ENCODE assay signal across 8 cellular contexts in genomic region chr12:123232807-123233504, GRCh38. TPM values are rescaled to one million over a fixed set of nuclear protein-coding genes. Genes with fewer than 3 reads are reported as not detected.
DNase-seq lines count a peak whose midpoint lies in the region; ATAC-seq, FAIRE-seq and TF ChIP-seq lines count a peak whose summit lies in the region.

Gene MPHOSPH9 (minus strand): TSS chr12:123233141. CDS start chr12:123230364, 2,777 bp downstream.
Gene MTRFR (plus strand): TSS chr12:123233436. CDS start chr12:123253675, 20,239 bp downstream.

- TF ChIP-seq CTCF in AG10803 (conservative IDR thresholded peaks at IDR 0.05; ENCODE audit: low read length), result no peak
- no peak for TF ChIP-seq CTCF in keratinocyte (optimal IDR thresholded peaks at IDR 0.05 in 1 of 3, IDR thresholded peaks at IDR 0.05 in 1 of 3, conservative IDR thresholded peaks at IDR 0.05 in 1 of 3; ENCODE audit: extremely low read depth in 1 of 3, insufficient read depth in 2 of 3, low read length in 3 of 3)

- H3K27me3 ChIP-seq in keratinocyte (ENCODE audit: control insufficient read depth, extremely low read depth, insufficient read depth, low read length), result no peaks in the 10 kb centered on the region

- no peaks in the 10 kb centered on the region for H4K20me1 ChIP-seq in keratinocyte (ENCODE audit: control insufficient read depth, extremely low read depth, insufficient read depth, low read length)

- ATAC-seq in GM19043 (IDR thresholded peaks at IDR 0.05; ENCODE audit: low read depth, unreplicated experiment) (peak; percentile 70), HG03378 (IDR thresholded peaks at IDR 0.05; ENCODE audit: unreplicated experiment) (peak; percentile 68)

- peak within 1 kb of the TSS; percentile 79 for H3K27ac ChIP-seq in keratinocyte (ENCODE audit: control insufficient read depth, insufficient read depth, low read length)

- H3K9me1 ChIP-seq in keratinocyte (ENCODE audit: control insufficient read depth, extremely low read depth, insufficient read depth, low read length), result no peaks in the 10 kb centered on the region

- H3K4me2 ChIP-seq in keratinocyte (ENCODE audit: control insufficient read depth, extremely low read depth, insufficient read depth, low read depth, low read length), result peak within 1 kb of the TSS; percentile 94

- peak; percentile 99 for DNase-seq in AG10803 (ENCODE audit: low read depth)
- peak; percentile 100 for DNase-seq in NCI-H460 (ENCODE audit: extremely low read depth, low read depth)
- peak; percentile 97 for DNase-seq in activated CD4-positive, CD25-positive, alpha-beta regulatory T cell treated with anti-CD3 and anti-CD28 coated beads, Interleukin-2, amount 50 U/mL, for 72 hours
- DNase-seq in cerebellar nuclear complex (lab: John Stamatoyannopoulos, UW), result peak; percentile 98 to 100
- DNase-seq in keratinocyte (ENCODE audit: low read depth, low spot score), result peak; percentile 96
- peak; percentile 91 to 98 for DNase-seq in stimulated activated CD4-positive, alpha-beta T cell treated with anti-CD3 and anti-CD28 coated beads, Interleukin-15, amount 100 ng/mL, for 1 hour (ENCODE audit: low read depth in 1 of 2, low spot score in 1 of 2)

- peak within 1 kb of the TSS; percentile 99 for H3K4me3 ChIP-seq in AG10803 (ENCODE audit: low read length)
- peak within 1 kb of the TSS; percentile 66 to 98 (median 97) for H3K4me3 ChIP-seq in keratinocyte (ENCODE audit: control insufficient read depth in 2 of 3, extremely low read depth in 1 of 3, insufficient read depth in 2 of 3, low read depth in 1 of 3, low read length in 3 of 3)

- dilution Hi-C loops in keratinocyte (cut with MboI; ENCODE audit: extremely low pct_ligation_motif_present, low sequenced_read_pairs), result no loop called here

- peak within 1 kb of the TSS; percentile 86 for H3K9ac ChIP-seq in keratinocyte (ENCODE audit: control insufficient read depth, extremely low read depth, insufficient read depth, low read length)

- peaks cover 43% of the 10 kb centered on the region for H3K79me2 ChIP-seq in keratinocyte (ENCODE audit: control insufficient read depth, insufficient read depth, low read length)

- H3K4me1 ChIP-seq in keratinocyte (ENCODE audit: control insufficient read depth, extremely low read depth, insufficient read depth, low read length), result peaks cover 25% of the 10 kb centered on the region

- H3K36me3 ChIP-seq in keratinocyte (ENCODE audit: control insufficient read depth in 2 of 2, extremely low read depth in 1 of 2, insufficient read depth in 2 of 2, low read length in 2 of 2), result peaks cover 3 to 10% of the 10 kb centered on the region in 2 experiments

- no peaks in the 10 kb centered on the region for H3K9me3 ChIP-seq in keratinocyte (ENCODE audit: control insufficient read depth, low read depth, low read length)

- H2AFZ ChIP-seq in keratinocyte (ENCODE audit: control insufficient read depth, low read length), result peak within 1 kb of the TSS; percentile 95

- FAIRE-seq in keratinocyte (lab: Jason Lieb, UNC), result peak; percentile 90

RNA-seq across cellular contexts. Expression of gene MPHOSPH9, which starts in this region (rescaled TPM):
- total RNA-seq in NCI-H460 (2014; rRNA removed; shearing (Covaris generic)), result 82.9 and 90.6 TPM in 2 replicates
- polyA plus RNA-seq in NCI-H460 (2014; cell fraction: nucleus; rRNA removed), result 105 and 172 TPM in 2 replicates
- polyA plus RNA-seq in keratinocyte, result 4.7 to 10.7 TPM (median 6.7 TPM) in 3 replicates
- polyA plus RNA-seq in keratinocyte (2011; ENCODE audit: low read depth), result 4.4 TPM
- 3.6 and 6.4 TPM in 2 replicates for polyA plus RNA-seq in keratinocyte (2011; cell fraction: cytosol; rRNA removed)
- polyA plus RNA-seq in keratinocyte (2011; cell fraction: nucleus; rRNA removed), result 11.8 and 14.3 TPM in 2 replicates
- polyA plus RNA-seq in keratinocyte (2012; ENCODE audit: low replicate concordance), result 3.0 and 7.4 TPM in 2 replicates
- 4.3 to 20.2 TPM (median 5.9 TPM) in 3 replicates for polyA minus RNA-seq in keratinocyte
- 8.4 TPM for polyA minus RNA-seq in keratinocyte (2011; cell fraction: cytosol; rRNA and poly(A)+ RNA removed)
- 10.1 and 18.2 TPM in 2 replicates for polyA minus RNA-seq in keratinocyte (2011; cell fraction: nucleus; rRNA and poly(A)+ RNA removed)

RNA-seq across cellular contexts. Expression of gene MTRFR, which starts in this region (rescaled TPM):
- 14.3 and 18.8 TPM in 2 replicates for total RNA-seq in NCI-H460 (2014; rRNA removed; shearing (Covaris generic))
- polyA plus RNA-seq in NCI-H460 (2014; cell fraction: nucleus; rRNA removed), result 7.8 and 15.3 TPM in 2 replicates
- polyA plus RNA-seq in keratinocyte, result 6.9 to 12.3 TPM (median 8.5 TPM) in 3 replicates
- polyA plus RNA-seq in keratinocyte (2011; ENCODE audit: low read depth), result 16.4 TPM
- polyA plus RNA-seq in keratinocyte (2011; cell fraction: cytosol; rRNA removed), result 6.4 and 7.6 TPM in 2 replicates
- polyA plus RNA-seq in keratinocyte (2011; cell fraction: nucleus; rRNA removed), result 7.9 and 8.6 TPM in 2 replicates
- 8.7 and 13.4 TPM in 2 replicates for polyA plus RNA-seq in keratinocyte (2012; ENCODE audit: low replicate concordance)
- polyA minus RNA-seq in keratinocyte, result 8.6 to 12.4 TPM (median 10.5 TPM) in 3 replicates
- 8.4 TPM for polyA minus RNA-seq in keratinocyte (2011; cell fraction: cytosol; rRNA and poly(A)+ RNA removed)
- 7.4 and 8.8 TPM in 2 replicates for polyA minus RNA-seq in keratinocyte (2011; cell fraction: nucleus; rRNA and poly(A)+ RNA removed)

Comparison
In these comparisons a context has a peak if more than half of its experiments do, and no peak if none do; other contexts are left out.
1. Peak in every context shown above with its lines: DNase-seq, ATAC-seq, H3K4me3 ChIP-seq and H3K27ac ChIP-seq.